ENCODE assay signal across 23 cellular contexts in the genomic region with DNA sequence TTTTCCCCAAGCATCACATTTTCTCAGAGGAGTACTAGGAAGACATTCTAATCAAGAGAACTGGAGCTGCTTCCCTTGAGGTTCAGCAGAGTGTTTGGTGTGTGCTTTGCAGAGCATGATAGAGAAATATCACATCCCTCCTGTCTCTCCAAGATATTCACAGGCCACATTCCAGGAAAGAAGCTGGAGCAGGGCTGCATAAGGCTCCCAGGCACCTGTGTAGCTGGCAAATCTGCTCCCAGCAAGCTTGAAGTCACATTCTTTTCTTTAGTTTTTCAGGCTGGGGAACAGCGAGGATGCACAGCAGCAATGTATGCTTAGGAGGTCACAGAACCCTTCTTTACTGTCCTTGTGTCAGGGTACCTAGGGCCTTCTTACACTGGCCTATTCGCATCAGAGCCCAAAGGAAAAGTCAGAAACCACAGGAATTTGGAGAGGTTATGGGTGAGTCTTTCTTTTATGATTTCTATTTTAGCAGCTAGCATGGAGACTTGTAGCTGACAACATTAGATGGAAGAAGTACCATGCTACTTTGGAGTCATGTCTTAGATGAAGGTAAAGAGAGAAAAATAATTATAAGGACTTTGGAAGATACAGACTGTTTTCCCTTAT.
DNase-seq lines count a peak whose midpoint lies in the region; ATAC-seq, FAIRE-seq and TF ChIP-seq lines count a peak whose summit lies in the region.
"Had no signal": no experiment of that assay in that cellular context is flagged by ENCODE, and none has a peak within 500 bp of the region (broad histone marks: within the 10 kb centered on the region; RNA-seq: fewer than 3 reads in every experiment).

No MANE protein-coding gene starts in this region.

- ATAC-seq in PC-3, result peak; percentile 18; the same call in 1 of the 2 replicates
- ATAC-seq: activated T-cell treated with anti-CD3 and anti-CD28 coated beads, Interleukin-2, amount 50 U/mL, for 4 hours; left ventricle myocardium superior; mucosa of descending colon had no signal

- H2AFZ ChIP-seq in PC-3 (ENCODE audit: low read length), result no peak overlapping the region

- H3K27me3 ChIP-seq in PC-3 (ENCODE audit: low read length), result no peaks in the 10 kb centered on the region
- H3K27me3 ChIP-seq: esophagus squamous epithelium, tibial nerve had no signal

- no peak for FAIRE-seq in urothelium cell line (lab: Jason Lieb, UNC)
- FAIRE-seq: G401.6, RCC 7860 had no signal

- no peak overlapping the region for H3K4me2 ChIP-seq in PC-3 (ENCODE audit: low read length)

- H4K20me1 ChIP-seq in PC-3 (ENCODE audit: low read length), result no peaks in the 10 kb centered on the region

- intact Hi-C loops in PC-3 (cut with micrococcal nuclease), result no loop called here

- H3K36me3 ChIP-seq in PC-3 (ENCODE audit: low read depth, low read length), result no peaks in the 10 kb centered on the region
- H3K36me3 ChIP-seq: esophagus squamous epithelium, tibial nerve had no signal

- no peaks in the 10 kb centered on the region for H3F3A ChIP-seq in PC-3 (ENCODE audit: low read length, unreplicated experiment)

- H3K27ac ChIP-seq in PC-3 (ENCODE audit: low read length), result no peak overlapping the region
- H3K27ac ChIP-seq: esophagus squamous epithelium, tibial nerve had no signal

- no peak overlapping the region for H3K4me3 ChIP-seq in PC-3 (ENCODE audit: low read length)
- H3K4me3 ChIP-seq: esophagus squamous epithelium, mucosa of descending colon, smooth muscle cell, tibial nerve had no signal

- BruUV-seq in PC-3 (replicated peaks; lab: Mats Ljungman, UMichigan), result no TSS peak

- H3K9me3 ChIP-seq in PC-3 (ENCODE audit: low read length), result no peaks in the 10 kb centered on the region
- H3K9me3 ChIP-seq: esophagus squamous epithelium, mucosa of descending colon, tibial nerve had no signal

- CTCF ChIA-PET in PC-3 (lab: Charles Lee), result no interaction called here
- CTCF ChIA-PET in GM10248 (lab: Yijun Ruan, JAX), result interaction anchor here (0.8 to 2.0 kb wide), 10 partner anchors 10 to 169 kb away, joined by 3 to 7 read pairs (median 4); no protein-coding TSS in a partner anchor

- POLR2A ChIA-PET in PC-3 (lab: Charles Lee; ENCODE audit: unreplicated experiment) (no interaction called here), GM10248 (lab: Yijun Ruan, JAX) (no interaction called here)

- DNase-seq in ELR (ENCODE audit: low read depth) (peak; percentile 49), PC-3 (peak; percentile 13), glomerular visceral epithelial cell (ENCODE audit: extremely low spot score) (peak; percentile 31), urothelium cell line (ENCODE audit: low spot score) (peak; percentile 45), NCI-H446 (lab: John Stamatoyannopoulos, UW) (no peak), epidermal melanocyte (ENCODE audit: insufficient read length, low spot score) (no peak), GM10248 (ENCODE audit: extremely low spot score) (no peak)
- DNase-seq: activated CD4-positive, CD25-positive, alpha-beta regulatory T cell treated with anti-CD3 and anti-CD28 coated beads, Interleukin-2, amount 50 U/mL, for 72 hours; activated naive CD4-positive, alpha-beta T cell treated with anti-CD3 and anti-CD28 coated beads, Interleukin-2, amount 50 U/mL, for 16 hours; activated T-cell treated with anti-CD3 and anti-CD28 coated beads, Interleukin-2, amount 50 U/mL, for 4 hours; aorta; effector CD4-positive, alpha-beta T cell; esophagus squamous epithelium; KG1; left ventricle myocardium superior; mucosa of descending colon; NCI-H1930; NK-92 treated with Interleukin-12 subunit alpha and Interleukin-12 subunit beta, amount 100 ng/mL, for 24 hours; stimulated activated CD4-positive, alpha-beta T cell treated with anti-CD3 and anti-CD28 coated beads, Interleukin-2, amount 100 ng/mL, for 48 hours had no signal

- TF ChIP-seq CTCF in PC-3 (conservative IDR thresholded peaks at IDR 0.05; ENCODE audit: low read depth, low read length), result no peak
- no peak for TF ChIP-seq CTCF in GM10248 (IDR thresholded peaks at IDR 0.05; ENCODE audit: control extremely low read depth, extremely low read depth, low read depth, missing control alignments)

- H3K9ac ChIP-seq in PC-3 (ENCODE audit: low read length), result no peak overlapping the region

- H3K79me2 ChIP-seq in PC-3 (ENCODE audit: low read length), result no peaks in the 10 kb centered on the region

- H3K4me1 ChIP-seq in PC-3 (ENCODE audit: insufficient read depth, low read length), result peaks cover 22% of the 10 kb centered on the region
- H3K4me1 ChIP-seq: esophagus squamous epithelium had no signal

- H3K9me2 ChIP-seq in PC-3 (replicated peaks; ENCODE audit: low read length), result no peaks in the 10 kb centered on the region

Comparison
In these comparisons a context has a peak if more than half of its experiments do, and no peak if none do; other contexts are left out.
1. DNase-seq: peak in ELR (single experiment), PC-3 (single experiment), glomerular visceral epithelial cell (single experiment) and urothelium cell line (single experiment); none in NCI-H446 (0 of 2), epidermal melanocyte (single experiment) and GM10248 (single experiment).